ENCODE assay signal across 26 cellular contexts in the genomic region with DNA sequence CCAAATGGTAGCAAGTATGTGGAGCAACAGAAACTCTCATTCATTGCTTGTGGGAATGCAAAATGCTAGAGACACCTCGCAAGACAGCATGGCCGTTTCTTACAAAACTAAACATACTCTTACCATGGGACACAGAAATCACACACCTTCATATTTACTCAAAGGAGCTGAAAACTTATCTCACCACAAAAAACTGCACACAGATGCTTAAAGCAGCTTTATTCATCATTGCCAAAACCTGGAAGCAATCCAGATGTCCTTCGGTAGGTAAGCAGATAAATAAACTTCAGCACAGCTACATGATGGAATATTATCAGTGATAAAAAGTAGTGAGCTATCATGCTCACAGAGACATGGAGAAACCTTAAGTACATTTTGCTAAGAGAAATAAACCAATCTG.
"Had no signal": no experiment of that assay in that cellular context is flagged by ENCODE, and none has a peak within 500 bp of the region (broad histone marks: within the 10 kb centered on the region; RNA-seq: fewer than 3 reads in every experiment).

No MANE protein-coding gene starts in this region.

- H3K27ac ChIP-seq: breast epithelium, epithelial cell of prostate, esophagus squamous epithelium, left ventricle myocardium inferior, sigmoid colon, upper lobe of right lung had no signal

- DNase-seq: activated B cell treated with CpG ODN at 0.5 μM for 24 hours; activated CD4-positive, alpha-beta T cell treated with anti-CD3 and anti-CD28 coated beads, Interleukin-2, amount 50 U/mL, for 1 hour; activated CD8-positive, alpha-beta T cell treated with anti-CD3 and anti-CD28 coated beads for 36 hours; activated gamma-delta T cell treated with Interleukin-2 at 50 U/mL for 16 hours; activated naive CD4-positive, alpha-beta T cell treated with anti-CD3 and anti-CD28 coated beads, Interleukin-2, amount 50 U/mL, for 16 hours; activated T-cell treated with anti-CD3 and anti-CD28 coated beads, Interleukin-2, amount 50 U/mL, for 4 hours; amygdala; central memory CD4-positive, alpha-beta T cell; esophagus squamous epithelium; foreskin melanocyte; left ventricle myocardium inferior; mesendoderm; mucosa of descending colon; sigmoid colon; small intestine; stimulated activated CD4-positive, alpha-beta T cell treated with anti-CD3 and anti-CD28 coated beads, Interleukin-4, amount 100 ng/mL, for 24 hours; upper lobe of right lung had no signal

- H3K36me3 Mint-ChIP-seq: natural killer cell treated with Interleukin-12 subunit alpha and Interleukin-12 subunit beta and Interleukin-15 and Interleukin-18, amount 100 ng/mL, for 72 hours; stimulated activated effector memory CD8-positive, alpha-beta T cell treated with anti-CD3 and anti-CD28 coated beads, Interleukin-12 subunit alpha, Interleukin-12 subunit beta, amount 100 ng/mL, for 72 hours had no signal

- H3K27me3 ChIP-seq: breast epithelium, esophagus squamous epithelium, sigmoid colon, upper lobe of right lung had no signal

- H3K36me3 ChIP-seq: breast epithelium, esophagus squamous epithelium, left ventricle myocardium inferior, sigmoid colon, upper lobe of right lung had no signal

- H3K4me3 ChIP-seq: breast epithelium, esophagus squamous epithelium, left ventricle myocardium inferior, lung, mucosa of descending colon, sigmoid colon, upper lobe of right lung had no signal

- H3K9me3 ChIP-seq: breast epithelium, esophagus squamous epithelium, mucosa of descending colon, sigmoid colon, upper lobe of right lung had no signal

- H3K4me1 Mint-ChIP-seq: activated T-helper 17 cell treated with anti-CD3 and anti-CD28 coated beads, Interleukin-2, amount 50 U/mL, for 72 hours had no signal

- H3K4me3 Mint-ChIP-seq: activated B cell treated with CpG ODN at 0.5 μM for 24 hours; activated CD8-positive, alpha-beta T cell treated with anti-CD3 and anti-CD28 coated beads for 36 hours; activated T-cell treated with anti-CD3 and anti-CD28 coated beads, Interleukin-2, amount 50 U/mL, for 4 hours; activated T-helper 17 cell treated with anti-CD3 and anti-CD28 coated beads, Interleukin-2, amount 50 U/mL, for 72 hours; dendritic cell treated with granulocyte-macrophage colony-stimulating factor and Interleukin-4, amounts not matched to agents 40 ng/mL and 50 ng/mL, for 4 days; natural killer cell treated with Interleukin-12 subunit alpha and Interleukin-12 subunit beta and Interleukin-15 and Interleukin-18, amount 100 ng/mL, for 72 hours; stimulated activated effector memory CD8-positive, alpha-beta T cell treated with anti-CD3 and anti-CD28 coated beads, Interleukin-12 subunit alpha, Interleukin-12 subunit beta, amount 100 ng/mL, for 72 hours; stimulated activated naive CD8-positive, alpha-beta T cell treated with anti-CD3 and anti-CD28 coated beads, Interleukin-15, Interleukin-2, amounts not matched to agents 100 ng/mL and 50 ng/mL, for 24 hours; T-helper 2 cell treated with Interferon-gamma antibody and Interleukin-4, amounts not matched to agents 5 μg/mL and 100 μg/mL, for 36 hours had no signal

- H3K27me3 Mint-ChIP-seq: activated B cell treated with CpG ODN at 0.5 μM for 24 hours; activated CD8-positive, alpha-beta T cell treated with anti-CD3 and anti-CD28 coated beads for 36 hours; activated T-helper 17 cell treated with anti-CD3 and anti-CD28 coated beads, Interleukin-2, amount 50 U/mL, for 72 hours; dendritic cell treated with granulocyte-macrophage colony-stimulating factor and Interleukin-4, amounts not matched to agents 40 ng/mL and 50 ng/mL, for 4 days; natural killer cell treated with Interleukin-12 subunit alpha and Interleukin-12 subunit beta and Interleukin-15 and Interleukin-18, amount 100 ng/mL, for 72 hours; stimulated activated naive CD8-positive, alpha-beta T cell treated with anti-CD3 and anti-CD28 coated beads, Interleukin-15, Interleukin-2, amounts not matched to agents 100 ng/mL and 50 ng/mL, for 24 hours had no signal

- H3K4me1 ChIP-seq: breast epithelium had no signal

- H3K27ac Mint-ChIP-seq: activated B cell treated with CpG ODN at 0.5 μM for 24 hours; activated CD8-positive, alpha-beta T cell treated with anti-CD3 and anti-CD28 coated beads for 36 hours; activated T-helper 17 cell treated with anti-CD3 and anti-CD28 coated beads, Interleukin-2, amount 50 U/mL, for 72 hours; dendritic cell treated with granulocyte-macrophage colony-stimulating factor and Interleukin-4, amounts not matched to agents 40 ng/mL and 50 ng/mL, for 4 days; natural killer cell treated with Interleukin-12 subunit alpha and Interleukin-12 subunit beta and Interleukin-15 and Interleukin-18, amount 100 ng/mL, for 72 hours; stimulated activated effector memory CD8-positive, alpha-beta T cell treated with anti-CD3 and anti-CD28 coated beads, Interleukin-12 subunit alpha, Interleukin-12 subunit beta, amount 100 ng/mL, for 72 hours; stimulated activated naive CD8-positive, alpha-beta T cell treated with anti-CD3 and anti-CD28 coated beads, Interleukin-15, Interleukin-2, amounts not matched to agents 100 ng/mL and 50 ng/mL, for 24 hours; T-helper 2 cell treated with Interferon-gamma antibody and Interleukin-4, amounts not matched to agents 5 μg/mL and 100 μg/mL, for 36 hours had no signal

- H3K9me3 Mint-ChIP-seq: activated B cell treated with CpG ODN at 0.5 μM for 24 hours; activated CD8-positive, alpha-beta T cell treated with anti-CD3 and anti-CD28 coated beads for 36 hours; activated T-cell treated with anti-CD3 and anti-CD28 coated beads, Interleukin-2, amount 50 U/mL, for 4 hours; activated T-helper 17 cell treated with anti-CD3 and anti-CD28 coated beads, Interleukin-2, amount 50 U/mL, for 72 hours; natural killer cell treated with Interleukin-12 subunit alpha and Interleukin-12 subunit beta and Interleukin-15 and Interleukin-18, amount 100 ng/mL, for 72 hours; stimulated activated effector memory CD8-positive, alpha-beta T cell treated with anti-CD3 and anti-CD28 coated beads, Interleukin-12 subunit alpha, Interleukin-12 subunit beta, amount 100 ng/mL, for 72 hours; stimulated activated naive CD8-positive, alpha-beta T cell treated with anti-CD3 and anti-CD28 coated beads, Interleukin-15, Interleukin-2, amounts not matched to agents 100 ng/mL and 50 ng/mL, for 24 hours; T-helper 2 cell treated with Interferon-gamma antibody and Interleukin-4, amounts not matched to agents 5 μg/mL and 100 μg/mL, for 36 hours had no signal
